In the genomic region with DNA sequence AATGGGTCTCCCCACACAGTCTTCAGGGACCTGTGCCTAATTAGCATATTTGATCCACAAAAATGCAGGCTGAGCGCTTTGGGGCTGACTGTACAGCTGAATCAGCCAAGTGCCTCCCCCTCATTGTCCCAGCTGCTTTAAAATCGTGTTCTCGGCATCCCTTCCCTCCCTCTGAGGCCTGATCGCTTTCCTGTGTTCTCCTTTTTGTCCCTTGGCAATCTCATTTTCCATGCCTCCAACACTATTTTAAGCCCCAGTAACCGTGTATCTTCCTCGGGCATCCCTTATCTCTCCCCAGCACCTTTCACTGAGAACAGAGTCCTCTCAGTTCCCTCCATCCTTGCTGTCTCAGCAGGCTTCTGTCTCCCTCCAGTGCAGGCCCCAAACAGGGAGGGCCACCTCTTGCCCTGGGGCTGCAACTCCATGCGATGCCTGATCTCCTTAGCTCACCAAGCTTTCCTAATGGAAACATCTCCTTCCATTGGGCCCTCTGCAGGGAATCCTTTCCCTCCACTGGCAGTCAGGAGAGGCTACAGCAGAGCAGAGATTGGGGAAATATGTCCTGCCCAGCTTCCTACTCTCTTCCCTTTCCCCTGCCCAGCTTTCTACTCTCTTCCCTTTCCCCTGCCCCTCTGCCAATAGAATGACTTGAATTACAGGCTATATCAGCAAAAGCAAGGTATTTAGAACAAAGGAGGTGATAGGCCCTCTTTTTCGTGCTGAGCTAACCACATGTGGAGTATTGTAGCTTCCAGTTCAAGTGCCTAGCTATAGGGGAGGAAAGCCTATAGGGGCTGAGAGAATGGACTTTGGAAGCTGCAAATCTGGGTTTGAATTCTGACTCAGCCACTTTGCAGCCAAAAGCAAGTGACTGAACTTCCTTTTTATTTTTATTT, we compare ENCODE assay signal across 9 cellular contexts. TPM values are rescaled to one million over a fixed set of nuclear protein-coding genes. Genes with fewer than 3 reads are reported as not detected.
DNase-seq lines count a peak whose midpoint lies in the region; ATAC-seq, FAIRE-seq and TF ChIP-seq lines count a peak whose summit lies in the region.
"Had no signal": no experiment of that assay in that cellular context is flagged by ENCODE, and none has a peak within 500 bp of the region (broad histone marks: within the 10 kb centered on the region; RNA-seq: fewer than 3 reads in every experiment).

No MANE protein-coding gene starts in this region.

- no peaks in the 10 kb centered on the region for H3K9me3 Mint-ChIP-seq in GM23338

- H3K79me2 ChIP-seq in GM23338 (replicated peaks; ENCODE audit: insufficient read depth): no peaks in the 10 kb centered on the region

- no peaks in the 10 kb centered on the region; the same call in 2 of the 3 replicates for H3K36me3 Mint-ChIP-seq in GM23338 (ENCODE audit: low read depth)

- intact Hi-C loops in left cardiac atrium (cut with DNase I) (no loop called here), sciatic nerve (cut with DNase I) (no loop called here)

- H3K4me3 ChIP-seq in GM23338: no peak overlapping the region

- peak overlapping the region; percentile 8; the same call in 1 of the 2 replicates for H3K27ac Mint-ChIP-seq in GM23338

- no peaks in the 10 kb centered on the region for H3K4me1 ChIP-seq in GM23338 (ENCODE audit: insufficient read depth)

- H3K4me1 Mint-ChIP-seq in GM23338: peaks cover 14% of the 10 kb centered on the region

- H3K4me2 ChIP-seq in GM23338: no peak overlapping the region

- H3F3A ChIP-seq in GM23338 (replicated peaks; ENCODE audit: low read depth): no peaks in the 10 kb centered on the region

- TF ChIP-seq POLR2A in GM12892 (IDR thresholded peaks at IDR 0.05; ENCODE audit: low read depth, low read length): no peak

- no peak overlapping the region for H3K27ac ChIP-seq in GM23338 (ENCODE audit: low read depth)

- H3K36me3 ChIP-seq in GM23338 (ENCODE audit: insufficient read depth): no peaks in the 10 kb centered on the region

- DNase-seq in GM23338 (ENCODE audit: low spot score) (no peak), amniotic stem cell (lab: John Stamatoyannopoulos, UW) (peak; percentile 56), left cardiac atrium (no peak), sciatic nerve (ENCODE audit: low spot score) (no peak), SKM-1 treated with dmso at 0.1 percent for 144 hours (lab: John Stamatoyannopoulos, UW; ENCODE audit: unreplicated experiment) (no peak), GF-D8 (lab: John Stamatoyannopoulos, UW) (no peak), GM12892 (ENCODE audit: insufficient read length) (no peak)
- DNase-seq in activated naive CD4-positive, alpha-beta T cell treated with anti-CD3 and anti-CD28 coated beads, Interleukin-2, amount 50 U/mL, for 16 hours: no peak
- DNase-seq: stimulated activated CD4-positive, alpha-beta T cell treated with anti-CD3 and anti-CD28 coated beads, Interleukin-2, amount 100 ng/mL, for 48 hours had no signal

- FAIRE-seq in GM12892 (lab: Jason Lieb, UNC): no peak

- no peak for TF ChIP-seq CTCF in GM23338 (conservative IDR thresholded peaks at IDR 0.05; ENCODE audit: low read depth in 2 of 2)

- H3K27me3 ChIP-seq in GM23338 (ENCODE audit: insufficient read depth): no peaks in the 10 kb centered on the region

- H3K4me3 Mint-ChIP-seq in GM23338: no peak overlapping the region

- H3K9me2 ChIP-seq in GM23338 (ENCODE audit: insufficient read depth): no peaks in the 10 kb centered on the region

- peak; percentile 69 for ATAC-seq in GM23338
- peak; percentile 9 to 63 for ATAC-seq in left cardiac atrium
- ATAC-seq in sciatic nerve: peak; percentile 19

- peaks cover 4% of the 10 kb centered on the region for H3K27me3 Mint-ChIP-seq in GM23338 (ENCODE audit: insufficient read depth, low read depth, poor library complexity)

- no peaks in the 10 kb centered on the region for H4K20me1 ChIP-seq in GM23338 (replicated peaks; ENCODE audit: insufficient read depth)

- peak overlapping the region; percentile 69 for H2AFZ ChIP-seq in GM23338

TF ChIP-seq in GM23338, 12 proteins besides CTCF, POLR2A, EP300 and RAD21:
- TF ChIP-seq NANOG (IDR thresholded peaks at IDR 0.05; ENCODE audit: borderline replicate concordance) (no peak), EZH2 (IDR thresholded peaks at IDR 0.05; ENCODE audit: low read depth, unreplicated experiment) (no peak), ZNF331 (CRISPR knock-in tag; IDR thresholded peaks at IDR 0.05; ENCODE audit: low read depth) (no peak)
- TF ChIP-seq, protein P1, sequence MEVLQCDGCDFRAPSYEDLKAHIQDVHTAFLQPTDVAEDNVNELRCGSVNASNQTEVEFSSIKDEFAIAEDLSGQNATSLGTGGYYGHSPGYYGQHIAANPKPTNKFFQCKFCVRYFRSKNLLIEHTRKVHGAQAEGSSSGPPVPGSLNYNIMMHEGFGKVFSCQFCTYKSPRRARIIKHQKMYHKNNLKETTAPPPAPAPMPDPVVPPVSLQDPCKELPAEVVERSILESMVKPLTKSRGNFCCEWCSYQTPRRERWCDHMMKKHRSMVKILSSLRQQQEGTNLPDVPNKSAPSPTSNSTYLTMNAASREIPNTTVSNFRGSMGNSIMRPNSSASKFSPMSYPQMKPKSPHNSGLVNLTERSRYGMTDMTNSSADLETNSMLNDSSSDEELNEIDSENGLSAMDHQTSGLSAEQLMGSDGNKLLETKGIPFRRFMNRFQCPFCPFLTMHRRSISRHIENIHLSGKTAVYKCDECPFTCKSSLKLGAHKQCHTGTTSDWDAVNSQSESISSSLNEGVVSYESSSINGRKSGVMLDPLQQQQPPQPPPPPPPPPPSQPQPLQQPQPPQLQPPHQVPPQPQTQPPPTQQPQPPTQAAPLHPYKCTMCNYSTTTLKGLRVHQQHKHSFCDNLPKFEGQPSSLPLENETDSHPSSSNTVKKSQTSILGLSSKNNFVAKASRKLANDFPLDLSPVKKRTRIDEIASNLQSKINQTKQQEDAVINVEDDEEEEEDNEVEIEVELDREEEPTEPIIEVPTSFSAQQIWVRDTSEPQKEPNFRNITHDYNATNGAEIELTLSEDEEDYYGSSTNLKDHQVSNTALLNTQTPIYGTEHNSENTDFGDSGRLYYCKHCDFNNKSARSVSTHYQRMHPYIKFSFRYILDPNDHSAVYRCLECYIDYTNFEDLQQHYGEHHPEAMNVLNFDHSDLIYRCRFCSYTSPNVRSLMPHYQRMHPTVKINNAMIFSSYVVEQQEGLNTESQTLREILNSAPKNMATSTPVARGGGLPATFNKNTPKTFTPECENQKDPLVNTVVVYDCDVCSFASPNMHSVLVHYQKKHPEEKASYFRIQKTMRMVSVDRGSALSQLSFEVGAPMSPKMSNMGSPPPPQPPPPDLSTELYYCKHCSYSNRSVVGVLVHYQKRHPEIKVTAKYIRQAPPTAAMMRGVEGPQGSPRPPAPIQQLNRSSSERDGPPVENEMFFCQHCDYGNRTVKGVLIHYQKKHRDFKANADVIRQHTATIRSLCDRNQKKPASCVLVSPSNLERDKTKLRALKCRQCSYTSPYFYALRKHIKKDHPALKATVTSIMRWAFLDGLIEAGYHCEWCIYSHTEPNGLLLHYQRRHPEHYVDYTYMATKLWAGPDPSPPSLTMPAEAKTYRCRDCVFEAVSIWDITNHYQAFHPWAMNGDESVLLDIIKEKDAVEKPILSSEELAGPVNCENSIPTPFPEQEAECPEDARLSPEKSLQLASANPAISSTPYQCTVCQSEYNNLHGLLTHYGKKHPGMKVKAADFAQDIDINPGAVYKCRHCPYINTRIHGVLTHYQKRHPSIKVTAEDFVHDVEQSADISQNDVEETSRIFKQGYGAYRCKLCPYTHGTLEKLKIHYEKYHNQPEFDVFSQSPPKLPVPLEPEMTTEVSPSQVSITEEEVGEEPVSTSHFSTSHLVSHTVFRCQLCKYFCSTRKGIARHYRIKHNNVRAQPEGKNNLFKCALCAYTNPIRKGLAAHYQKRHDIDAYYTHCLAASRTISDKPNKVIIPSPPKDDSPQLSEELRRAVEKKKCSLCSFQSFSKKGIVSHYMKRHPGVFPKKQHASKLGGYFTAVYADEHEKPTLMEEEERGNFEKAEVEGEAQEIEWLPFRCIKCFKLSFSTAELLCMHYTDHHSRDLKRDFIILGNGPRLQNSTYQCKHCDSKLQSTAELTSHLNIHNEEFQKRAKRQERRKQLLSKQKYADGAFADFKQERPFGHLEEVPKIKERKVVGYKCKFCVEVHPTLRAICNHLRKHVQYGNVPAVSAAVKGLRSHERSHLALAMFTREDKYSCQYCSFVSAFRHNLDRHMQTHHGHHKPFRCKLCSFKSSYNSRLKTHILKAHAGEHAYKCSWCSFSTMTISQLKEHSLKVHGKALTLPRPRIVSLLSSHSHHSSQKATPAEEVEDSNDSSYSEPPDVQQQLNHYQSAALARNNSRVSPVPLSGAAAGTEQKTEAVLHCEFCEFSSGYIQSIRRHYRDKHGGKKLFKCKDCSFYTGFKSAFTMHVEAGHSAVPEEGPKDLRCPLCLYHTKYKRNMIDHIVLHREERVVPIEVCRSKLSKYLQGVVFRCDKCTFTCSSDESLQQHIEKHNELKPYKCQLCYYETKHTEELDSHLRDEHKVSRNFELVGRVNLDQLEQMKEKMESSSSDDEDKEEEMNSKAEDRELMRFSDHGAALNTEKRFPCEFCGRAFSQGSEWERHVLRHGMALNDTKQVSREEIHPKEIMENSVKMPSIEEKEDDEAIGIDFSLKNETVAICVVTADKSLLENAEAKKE (CRISPR knock-in tag; IDR thresholded peaks at IDR 0.05): no peak

RNA-seq across cellular contexts. Expression of a gene that starts 13.9 kb away (rescaled TPM):
- 78.0 and 91.3 TPM in 2 replicates for total RNA-seq in GM23338 (2014; rRNA removed; shearing (Covaris generic))
- 535 and 550 TPM in 2 replicates for polyA plus RNA-seq in GM23338 (2016; fragmentation: Nextera tagmentation; extraction: Ambion mirVana)
- total RNA-seq in left cardiac atrium: 100 to 1,000 TPM; 229 to 266 TPM
- 42.0 TPM for total RNA-seq in sciatic nerve
- polyA plus RNA-seq in GM12892 (2012; ENCODE audit: missing spikeins): 154 TPM

RNA-seq across cellular contexts. Expression of a gene that starts 14.2 kb away (rescaled TPM):
- 12.2 and 14.6 TPM in 2 replicates for total RNA-seq in GM23338 (2014; rRNA removed; shearing (Covaris generic))
- 25.1 and 25.4 TPM in 2 replicates for polyA plus RNA-seq in GM23338 (2016; fragmentation: Nextera tagmentation; extraction: Ambion mirVana)
- total RNA-seq in left cardiac atrium: 10 to 100 TPM; 15.2 to 21.1 TPM
- total RNA-seq in sciatic nerve: 23.6 TPM
- polyA plus RNA-seq in GM12892 (2012; ENCODE audit: missing spikeins): 14.7 TPM

RNA-seq across cellular contexts. Expression of a gene that starts 57.0 kb away (rescaled TPM):
- total RNA-seq in GM23338 (2014; rRNA removed; shearing (Covaris generic)): 30.5 and 32.4 TPM in 2 replicates
- polyA plus RNA-seq in GM23338 (2016; fragmentation: Nextera tagmentation; extraction: Ambion mirVana): 31.3 and 34.6 TPM in 2 replicates
- total RNA-seq in left cardiac atrium: 10 to 100 TPM; 34.6 to 52.6 TPM
- 47.1 TPM for total RNA-seq in sciatic nerve
- 32.0 TPM for polyA plus RNA-seq in GM12892 (2012; ENCODE audit: missing spikeins)

Comparison
In these comparisons a context has a peak if more than half of its experiments do, and no peak if none do; other contexts are left out.
1. ATAC-seq: peak in every context shown above with its lines; median percentile 69 in GM23338; 36 in left cardiac atrium; 19 in sciatic nerve.